8 cellular contexts compared by ENCODE assay signal in genomic region chr3:33113772-33114621, GRCh38. TPM values are rescaled to one million over a fixed set of nuclear protein-coding genes. Genes with fewer than 3 reads are reported as not detected.
A peak's percentile ranks its signal among the peaks of the same experiment; 100 is the strongest.
DNase-seq lines count a peak whose midpoint lies in the region; ATAC-seq, FAIRE-seq and TF ChIP-seq lines count a peak whose summit lies in the region.

TSS of gene CRTAP (plus strand) at chr3:33114014. CDS start at chr3:33114078, 64 bp downstream.

- CTCF ChIA-PET in A673 (lab: Charles Lee) (interaction anchor here (0.9 kb wide), 1 partner anchor 167 kb away, joined by 3 read pairs; no protein-coding TSS in a partner anchor), WTC11 (lab: Charles Lee) (interaction anchor here (0.7 to 1.8 kb wide), 5 partner anchors 17 to 259 kb away, joined by 3 to 10 read pairs (median 6); no protein-coding TSS in a partner anchor)

- H3K36me3 Mint-ChIP-seq in WTC11 (peaks cover 10% of the 10 kb centered on the region; the same call in 1 of the 2 replicates), immature natural killer cell (no peaks in the 10 kb centered on the region)

- peak; percentile 68 for ATAC-seq in GM18517 (IDR thresholded peaks at IDR 0.05; ENCODE audit: unreplicated experiment)
- ATAC-seq in HG03045 (IDR thresholded peaks at IDR 0.05; ENCODE audit: unreplicated experiment), result peak; percentile 84
- ATAC-seq in WTC11, result peak; percentile 93

- peak; percentile 96 for DNase-seq in A673 (ENCODE audit: low spot score)
- DNase-seq in NCI-H2196 (lab: John Stamatoyannopoulos, UW; ENCODE audit: unreplicated experiment), result peak; percentile 61
- peak; percentile 93 for DNase-seq in WTC11 (ENCODE audit: low spot score)
- DNase-seq in bronchial epithelial cell (ENCODE audit: low read depth), result peak; percentile 91
- peak; percentile 80 to 86 (median 83) for DNase-seq in immature natural killer cell
- peak; percentile 93 for DNase-seq in smooth muscle cell of the brain vasculature (ENCODE audit: low read depth, low spot score)

- FAIRE-seq in bronchial epithelial cell (lab: Jason Lieb, UNC), result no peak

- H3K4me3 ChIP-seq in A673 (ENCODE audit: low read depth, low read length, poor library complexity, severe bottlenecking) (peak within 1 kb of the TSS; percentile 72), bronchial epithelial cell (ENCODE audit: low read depth, low read length) (peak within 1 kb of the TSS; percentile 71)

- TF ChIP-seq CTCF in A673 (conservative IDR thresholded peaks at IDR 0.05; ENCODE audit: low read depth, low read length) (no peak), WTC11 (IDR thresholded peaks at IDR 0.05) (no peak), bronchial epithelial cell (IDR thresholded peaks at IDR 0.05; ENCODE audit: insufficient read depth, low read length, severe bottlenecking) (no peak)

- H3K27ac ChIP-seq in A673 (ENCODE audit: low read depth, low read length, poor library complexity, severe bottlenecking), result peak within 1 kb of the TSS; percentile 92

- BruUV-seq in A673 (replicated peaks; lab: Mats Ljungman, UMichigan), result no TSS peak

- H3K9me3 Mint-ChIP-seq in WTC11 (peaks cover 10% of the 10 kb centered on the region), immature natural killer cell (no peaks in the 10 kb centered on the region)

- H3K36me3 ChIP-seq in A673 (ENCODE audit: insufficient read depth, low read length, poor library complexity, severe bottlenecking) (no peaks in the 10 kb centered on the region), bronchial epithelial cell (ENCODE audit: control insufficient read depth, insufficient read depth, low read length) (no peaks in the 10 kb centered on the region)

- H3K27ac Mint-ChIP-seq in WTC11 (peak within 1 kb of the TSS; percentile 63), immature natural killer cell (peak within 1 kb of the TSS in 5 of 6 donors; percentile 73 to 87 (median 85))

- peaks cover 3% of the 10 kb centered on the region for H3K4me1 ChIP-seq in A673 (ENCODE audit: insufficient read depth, low read length, poor library complexity, severe bottlenecking)

- H3K4me3 Mint-ChIP-seq in WTC11 (peak within 1 kb of the TSS; percentile 81), immature natural killer cell (peak within 1 kb of the TSS; percentile 87 to 88 (median 88))

- H3K9me3 ChIP-seq in A673 (ENCODE audit: low read depth, low read length, poor library complexity, severe bottlenecking), result no peaks in the 10 kb centered on the region

- POLR2A ChIA-PET in A673 (lab: Charles Lee; ENCODE audit: low non-redundant PET), result no interaction called here
- POLR2A ChIA-PET in WTC11 (lab: Charles Lee), result interaction anchor here (1.1 to 1.3 kb wide), 2 partner anchors 18 to 31 kb away, joined by 3 to 5 read pairs; no protein-coding TSS in a partner anchor

- intact Hi-C loops in A673 (cut with micrococcal nuclease; ENCODE audit: unreplicated experiment), result no loop called here

- H3K4me1 Mint-ChIP-seq in WTC11 (peaks cover 13% of the 10 kb centered on the region), immature natural killer cell (peaks cover 24 to 41% of the 10 kb centered on the region in 2 donors)

- H3K27me3 Mint-ChIP-seq in WTC11 (ENCODE audit: low read depth) (peaks cover 18% of the 10 kb centered on the region), immature natural killer cell (ENCODE audit: low read depth in 3 of 3) (peaks cover 2 to 3% (median 2%) of the 10 kb centered on the region in 3 donors)

- H3K27me3 ChIP-seq in A673 (replicated peaks; ENCODE audit: insufficient read depth, low read depth, low read length, poor library complexity), result no peaks in the 10 kb centered on the region
- H3K27me3 ChIP-seq in bronchial epithelial cell (ENCODE audit: control insufficient read depth, insufficient read depth, low read length), result no peaks in the 10 kb centered on the region

TF ChIP-seq in WTC11, 78 proteins besides CTCF, POLR2A, EP300 and RAD21 (continues in another document):
- TF ChIP-seq ZNF138 (CRISPR knock-in tag; conservative IDR thresholded peaks at IDR 0.05), result no peak
- no peak for TF ChIP-seq NFATC4 (CRISPR knock-in tag; IDR thresholded peaks at IDR 0.05)
- TF ChIP-seq ZNF263 (CRISPR knock-in tag; IDR thresholded peaks at IDR 0.05; ENCODE audit: low read depth), result no peak
- no peak for TF ChIP-seq CBFB (CRISPR knock-in tag; IDR thresholded peaks at IDR 0.05; ENCODE audit: low read depth)
- TF ChIP-seq NR1H2 (CRISPR knock-in tag; IDR thresholded peaks at IDR 0.05), result no peak
- peak; percentile 64; the same call in 1 of the 2 replicates for TF ChIP-seq ZNF423 (CRISPR knock-in tag; IDR thresholded peaks at IDR 0.05)
- TF ChIP-seq, protein P1, sequence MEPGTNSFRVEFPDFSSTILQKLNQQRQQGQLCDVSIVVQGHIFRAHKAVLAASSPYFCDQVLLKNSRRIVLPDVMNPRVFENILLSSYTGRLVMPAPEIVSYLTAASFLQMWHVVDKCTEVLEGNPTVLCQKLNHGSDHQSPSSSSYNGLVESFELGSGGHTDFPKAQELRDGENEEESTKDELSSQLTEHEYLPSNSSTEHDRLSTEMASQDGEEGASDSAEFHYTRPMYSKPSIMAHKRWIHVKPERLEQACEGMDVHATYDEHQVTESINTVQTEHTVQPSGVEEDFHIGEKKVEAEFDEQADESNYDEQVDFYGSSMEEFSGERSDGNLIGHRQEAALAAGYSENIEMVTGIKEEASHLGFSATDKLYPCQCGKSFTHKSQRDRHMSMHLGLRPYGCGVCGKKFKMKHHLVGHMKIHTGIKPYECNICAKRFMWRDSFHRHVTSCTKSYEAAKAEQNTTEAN (CRISPR knock-in tag; IDR thresholded peaks at IDR 0.05), result 0 out of 2 replicates have a peak, but pooled peaks have one; percentile 68
- TF ChIP-seq ESRRA (CRISPR knock-in tag; IDR thresholded peaks at IDR 0.05; ENCODE audit: borderline replicate concordance), result peak; percentile 80
- TF ChIP-seq GABPB1 (CRISPR knock-in tag; IDR thresholded peaks at IDR 0.05), result peak; percentile 50; the same call in 1 of the 2 replicates
- TF ChIP-seq CREB1 (CRISPR knock-in tag; IDR thresholded peaks at IDR 0.05), result no peak
- TF ChIP-seq ETV6 (CRISPR knock-in tag; IDR thresholded peaks at IDR 0.05), result peak; percentile 76
- TF ChIP-seq TCF7 (CRISPR knock-in tag; IDR thresholded peaks at IDR 0.05; ENCODE audit: low read depth), result no peak
- no peak for TF ChIP-seq ATF3 (CRISPR knock-in tag; conservative IDR thresholded peaks at IDR 0.05)
- TF ChIP-seq MXD4 (CRISPR knock-in tag; IDR thresholded peaks at IDR 0.05; ENCODE audit: borderline replicate concordance), result no peak
- TF ChIP-seq, protein P2, sequence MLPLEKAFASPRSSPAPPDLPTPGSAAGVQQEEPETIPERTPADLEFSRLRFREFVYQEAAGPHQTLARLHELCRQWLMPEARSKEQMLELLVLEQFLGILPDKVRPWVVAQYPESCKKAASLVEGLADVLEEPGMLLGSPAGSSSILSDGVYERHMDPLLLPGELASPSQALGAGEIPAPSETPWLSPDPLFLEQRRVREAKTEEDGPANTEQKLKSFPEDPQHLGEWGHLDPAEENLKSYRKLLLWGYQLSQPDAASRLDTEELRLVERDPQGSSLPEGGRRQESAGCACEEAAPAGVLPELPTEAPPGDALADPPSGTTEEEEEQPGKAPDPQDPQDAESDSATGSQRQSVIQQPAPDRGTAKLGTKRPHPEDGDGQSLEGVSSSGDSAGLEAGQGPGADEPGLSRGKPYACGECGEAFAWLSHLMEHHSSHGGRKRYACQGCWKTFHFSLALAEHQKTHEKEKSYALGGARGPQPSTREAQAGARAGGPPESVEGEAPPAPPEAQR (CRISPR knock-in tag; IDR thresholded peaks at IDR 0.05), result no peak
- no peak for TF ChIP-seq FOXJ3 (CRISPR knock-in tag; IDR thresholded peaks at IDR 0.05; ENCODE audit: borderline replicate concordance)
- peak; percentile 79 for TF ChIP-seq NFE2L1 (CRISPR knock-in tag; IDR thresholded peaks at IDR 0.05)
- TF ChIP-seq USF1 (CRISPR knock-in tag; IDR thresholded peaks at IDR 0.05), result no peak
- peak; percentile 28; the same call in 1 of the 2 replicates for TF ChIP-seq TEAD4 (CRISPR knock-in tag; IDR thresholded peaks at IDR 0.05)
- TF ChIP-seq, protein P3, sequence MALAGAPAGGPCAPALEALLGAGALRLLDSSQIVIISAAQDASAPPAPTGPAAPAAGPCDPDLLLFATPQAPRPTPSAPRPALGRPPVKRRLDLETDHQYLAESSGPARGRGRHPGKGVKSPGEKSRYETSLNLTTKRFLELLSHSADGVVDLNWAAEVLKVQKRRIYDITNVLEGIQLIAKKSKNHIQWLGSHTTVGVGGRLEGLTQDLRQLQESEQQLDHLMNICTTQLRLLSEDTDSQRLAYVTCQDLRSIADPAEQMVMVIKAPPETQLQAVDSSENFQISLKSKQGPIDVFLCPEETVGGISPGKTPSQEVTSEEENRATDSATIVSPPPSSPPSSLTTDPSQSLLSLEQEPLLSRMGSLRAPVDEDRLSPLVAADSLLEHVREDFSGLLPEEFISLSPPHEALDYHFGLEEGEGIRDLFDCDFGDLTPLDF (CRISPR knock-in tag; IDR thresholded peaks at IDR 0.05), result 0 out of 2 replicates have a peak, but pooled peaks have one; percentile 22
- no peak for TF ChIP-seq ZNF232 (CRISPR knock-in tag; IDR thresholded peaks at IDR 0.05)
- TF ChIP-seq JAZF1 (CRISPR knock-in tag; IDR thresholded peaks at IDR 0.05), result no peak
- peak; percentile 15; the same call in 1 of the 2 replicates for TF ChIP-seq FOXK1 (CRISPR knock-in tag; IDR thresholded peaks at IDR 0.05)
- no peak for TF ChIP-seq IRF2 (CRISPR knock-in tag; IDR thresholded peaks at IDR 0.05; ENCODE audit: borderline replicate concordance, low read depth)
- TF ChIP-seq, protein P4, sequence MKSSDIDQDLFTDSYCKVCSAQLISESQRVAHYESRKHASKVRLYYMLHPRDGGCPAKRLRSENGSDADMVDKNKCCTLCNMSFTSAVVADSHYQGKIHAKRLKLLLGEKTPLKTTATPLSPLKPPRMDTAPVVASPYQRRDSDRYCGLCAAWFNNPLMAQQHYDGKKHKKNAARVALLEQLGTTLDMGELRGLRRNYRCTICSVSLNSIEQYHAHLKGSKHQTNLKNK (CRISPR knock-in tag; IDR thresholded peaks at IDR 0.05), result no peak

RNA-seq across cellular contexts. Expression of gene CRTAP, which starts in this region (rescaled TPM):
- total RNA-seq in A673 (2021) (114 and 119 TPM in 2 replicates), WTC11 (2021) (156 to 197 TPM (median 196 TPM) in 3 replicates), bronchial epithelial cell (114 and 155 TPM in 2 replicates)
- polyA plus RNA-seq in immature natural killer cell, result 100 to 1,000 TPM in 1 of 3 donors, 10 to 100 TPM in 2; 57.8 to 102 (median 58.7) TPM

Comparison
In these comparisons a context has a peak if more than half of its experiments do, and no peak if none do; other contexts are left out.
1. Peak in every context shown above with its lines: DNase-seq, ATAC-seq, H3K4me3 ChIP-seq and H3K27ac ChIP-seq.